In the genomic region with DNA sequence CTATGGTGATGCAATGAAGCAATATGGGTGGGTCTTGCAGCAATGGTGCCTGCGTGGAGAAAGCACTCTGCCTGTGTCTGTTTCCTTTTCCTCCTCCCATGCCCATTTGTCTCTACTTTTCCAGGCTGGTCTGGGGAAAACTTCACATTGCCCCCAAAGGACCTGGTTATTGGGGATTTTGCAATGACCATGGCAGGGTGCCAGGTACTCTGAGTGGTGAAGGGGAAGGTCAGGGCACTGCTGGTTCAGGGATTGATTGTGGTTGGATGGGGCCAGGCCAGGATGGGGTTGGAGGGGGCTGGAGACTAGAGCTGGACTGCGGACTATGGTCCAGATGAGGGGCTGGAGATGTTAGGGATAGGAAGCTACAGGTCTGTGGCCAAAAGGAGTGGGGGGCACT, we compare ENCODE assay signal across 35 cellular contexts.
"Had no signal": no experiment of that assay in that cellular context is flagged by ENCODE, and none has a peak within 500 bp of the region (broad histone marks: within the 10 kb centered on the region; RNA-seq: fewer than 3 reads in every experiment).

No MANE protein-coding gene starts in this region.

- H3K27ac Mint-ChIP-seq: activated B cell treated with CpG ODN at 0.5 μM for 24 hours; activated CD4-positive, alpha-beta memory T cell treated with anti-CD3 and anti-CD28 coated beads for 36 hours; activated naive CD4-positive, alpha-beta T cell treated with anti-CD3 and anti-CD28 coated beads, Interleukin-2, amount 50 U/mL, for 24 hours; activated naive CD8-positive, alpha-beta T cell treated with anti-CD3 and anti-CD28 coated beads, Interleukin-2, amount 10 ng/mL, durations not matched to agents 7 days and 5 days; activated T-helper 2 cell treated with anti-CD3 and anti-CD28 coated beads, Interferon-gamma antibody, Interleukin-2, Interleukin-4, amounts not matched to agents 10 μg/mL and 5 μg/mL and 100 μg/mL, durations not matched to agents 14 hours and 24 hours and 36 hours; T-cell; T-helper 17 cell had no signal

- H3K36me3 Mint-ChIP-seq: activated CD4-positive, alpha-beta memory T cell treated with anti-CD3 and anti-CD28 coated beads for 36 hours; activated naive CD4-positive, alpha-beta T cell treated with anti-CD3 and anti-CD28 coated beads, Interleukin-2, amount 50 U/mL, for 24 hours; activated naive CD8-positive, alpha-beta T cell treated with anti-CD3 and anti-CD28 coated beads, Interleukin-2, amount 10 ng/mL, durations not matched to agents 7 days and 5 days; T-cell had no signal

- H3K9me3 ChIP-seq: ascending aorta had no signal

- H3K4me1 Mint-ChIP-seq: activated B cell treated with CpG ODN at 0.5 μM for 24 hours; activated naive CD4-positive, alpha-beta T cell treated with anti-CD3 and anti-CD28 coated beads, Interleukin-2, amount 50 U/mL, for 24 hours; activated naive CD8-positive, alpha-beta T cell treated with anti-CD3 and anti-CD28 coated beads, Interleukin-2, amount 10 ng/mL, durations not matched to agents 7 days and 5 days; central memory CD8-positive, alpha-beta T cell; T-cell had no signal

- H3K36me3 ChIP-seq: ascending aorta, cardiac muscle cell had no signal

- H2AFZ ChIP-seq: PC-9 had no signal

- H3K4me3 ChIP-seq: ascending aorta, cardiac muscle cell, PC-9 had no signal

- DNase-seq: activated B cell treated with CpG ODN at 0.5 μM for 24 hours; activated CD4-positive, alpha-beta memory T cell treated with anti-CD3 and anti-CD28 coated beads for 36 hours; activated CD4-positive, alpha-beta T cell treated with anti-CD3 and anti-CD28 coated beads for 4 hours; activated CD4-positive, alpha-beta T cell treated with anti-CD3 and anti-CD28 coated beads, Interleukin-2, amount 50 U/mL, for 1 hour; activated CD4-positive, CD25-positive, alpha-beta regulatory T cell treated with anti-CD3 and anti-CD28 coated beads, Interleukin-2, amount 50 U/mL, for 72 hours; activated gamma-delta T cell; activated naive CD4-positive, alpha-beta T cell treated with Interleukin-2 at 50 U/mL for 16 hours; activated naive CD8-positive, alpha-beta T cell treated with anti-CD3 and anti-CD28 coated beads, Interleukin-2, amount 10 ng/mL, durations not matched to agents 7 days and 5 days; activated T-cell treated with anti-CD3 and anti-CD28 coated beads, Interleukin-2, amount 50 U/mL, for 1 hour; amygdala; MM.1S; MV-4-11; NCI-H1092; NCI-H1436 treated with DMSO at 0.1 percent for 48 hours; NCI-H1694 treated with DMSO at 0.1 percent for 48 hours; NCI-H2029; NCI-H345; NCI-H524 treated with DMSO at 0.1 percent for 48 hours; NK-92 treated with Interleukin-12 subunit alpha and Interleukin-12 subunit beta, amount 100 ng/mL, for 24 hours; PC-9; SIG-M5; T-cell; T-helper 17 cell; T-helper 9 cell had no signal

- H3K27me3 Mint-ChIP-seq: activated naive CD4-positive, alpha-beta T cell treated with anti-CD3 and anti-CD28 coated beads, Interleukin-2, amount 50 U/mL, for 24 hours had no signal

- H3K4me1 ChIP-seq: ascending aorta had no signal

- H3K9ac ChIP-seq: KMS-11 had no signal

- ATAC-seq: Right ventricle myocardium inferior, SK-N-SH treated with all-trans-retinoic acid at 6 μM for 48 hours, T-cell, T-helper 17 cell had no signal

- H3K4me3 Mint-ChIP-seq: activated B cell treated with CpG ODN at 0.5 μM for 24 hours; activated CD4-positive, alpha-beta memory T cell treated with anti-CD3 and anti-CD28 coated beads for 36 hours; activated naive CD4-positive, alpha-beta T cell treated with anti-CD3 and anti-CD28 coated beads, Interleukin-2, amount 50 U/mL, for 24 hours; activated naive CD8-positive, alpha-beta T cell treated with anti-CD3 and anti-CD28 coated beads, Interleukin-2, amount 10 ng/mL, durations not matched to agents 7 days and 5 days; central memory CD8-positive, alpha-beta T cell; T-cell; T-helper 17 cell had no signal

- FAIRE-seq: RCC 7860 had no signal

- H3K4me2 ChIP-seq: KMS-11, PC-9 had no signal

- H3K27ac ChIP-seq: ascending aorta, cardiac muscle cell, KMS-11, PC-9, RWPE1, VCaP had no signal

- H3K9me3 Mint-ChIP-seq: activated B cell treated with CpG ODN at 0.5 μM for 24 hours; activated CD4-positive, alpha-beta memory T cell treated with anti-CD3 and anti-CD28 coated beads for 36 hours; activated naive CD4-positive, alpha-beta T cell treated with anti-CD3 and anti-CD28 coated beads, Interleukin-2, amount 50 U/mL, for 24 hours; activated naive CD8-positive, alpha-beta T cell treated with anti-CD3 and anti-CD28 coated beads, Interleukin-2, amount 10 ng/mL, durations not matched to agents 7 days and 5 days; activated T-helper 2 cell treated with anti-CD3 and anti-CD28 coated beads, Interferon-gamma antibody, Interleukin-2, Interleukin-4, amounts not matched to agents 10 μg/mL and 5 μg/mL and 100 μg/mL, durations not matched to agents 14 hours and 24 hours and 36 hours; central memory CD8-positive, alpha-beta T cell; T-cell had no signal

- H3K27me3 ChIP-seq: ascending aorta, cardiac muscle cell had no signal
